1 cellular context compared by ENCODE assay signal in genomic region chr1:193157360-193157759, GRCh38.
TF ChIP-seq lines count a peak whose summit lies in the region.

No MANE protein-coding gene starts in this region.

TF ChIP-seq in IMR-90, 13 proteins besides CTCF, POLR2A, EP300 and RAD21:
- TF ChIP-seq FOS (IDR thresholded peaks at IDR 0.05; ENCODE audit: low read depth, low read length) (no peak), MAZ (IDR thresholded peaks at IDR 0.05; ENCODE audit: borderline replicate concordance, low read depth, low read length) (no peak), SMC3 (IDR thresholded peaks at IDR 0.05; ENCODE audit: low read depth, low read length) (no peak), NFE2L2 (IDR thresholded peaks at IDR 0.05; ENCODE audit: low read depth, low read length) (no peak), RFX5 (IDR thresholded peaks at IDR 0.05; ENCODE audit: low read depth, low read length) (no peak), BHLHE40 (IDR thresholded peaks at IDR 0.05; ENCODE audit: low read depth, low read length) (no peak), MXI1 (IDR thresholded peaks at IDR 0.05; ENCODE audit: borderline replicate concordance, low read depth, low read length) (no peak), ELK1 (IDR thresholded peaks at IDR 0.05; ENCODE audit: borderline replicate concordance, low read depth, low read length) (no peak), CEBPB (IDR thresholded peaks at IDR 0.05; ENCODE audit: low read depth, low read length) (no peak), CHD1 (IDR thresholded peaks at IDR 0.05; ENCODE audit: low read depth, low read length) (no peak), USF2 (IDR thresholded peaks at IDR 0.05; ENCODE audit: low read depth, low read length) (no peak), RCOR1 (IDR thresholded peaks at IDR 0.05; ENCODE audit: insufficient replicate concordance, low read length) (no peak), MAFK (IDR thresholded peaks at IDR 0.05; ENCODE audit: low read depth, low read length) (no peak)
